29 cellular contexts compared by ENCODE assay signal in genomic region chr4:18930487-18930886, GRCh38.
"Had no signal": no experiment of that assay in that cellular context is flagged by ENCODE, and none has a peak within 500 bp of the region (broad histone marks: within the 10 kb centered on the region; RNA-seq: fewer than 3 reads in every experiment).

No MANE protein-coding gene starts in this region.

- DNase-seq: colonic mucosa; effector CD8-positive, alpha-beta T cell; endodermal cell; foreskin fibroblast; gastrocnemius medialis; head of caudate nucleus; left colon; left ventricle myocardium superior; lower lobe of right lung; natural killer cell; nucleus accumbens; ovary; posterior cingulate gyrus; psoas muscle; right cardiac atrium; sigmoid colon; stimulated activated CD4-positive, alpha-beta T cell treated with anti-CD3 and anti-CD28 coated beads, Interleukin-2, amount 100 ng/mL, for 24 hours; stimulated activated CD4-positive, alpha-beta T cell treated with anti-CD3 and anti-CD28 coated beads, Interleukin-4, amount 100 ng/mL, for 24 hours; stimulated activated naive CD4-positive, alpha-beta T cell treated with Interleukin-2 at 50 U/mL for 16 hours; stomach; testis; tibial artery; upper lobe of left lung; uterus had no signal

- H2AFZ ChIP-seq: hepatocyte had no signal

- H3K4me3 Mint-ChIP-seq: dendritic cell treated with granulocyte-macrophage colony-stimulating factor and Interleukin-4, amounts not matched to agents 40 ng/mL and 50 ng/mL, for 4 days; endodermal cell; natural killer cell; stimulated activated effector memory CD8-positive, alpha-beta T cell treated with anti-CD3 and anti-CD28 coated beads, Interleukin-12 subunit alpha, Interleukin-12 subunit beta, amount 100 ng/mL, for 72 hours had no signal

- H3K4me3 ChIP-seq: colonic mucosa, gastrocnemius medialis, hepatocyte, lower lobe of right lung, ovary, psoas muscle, sigmoid colon, stomach, testis, tibial artery, upper lobe of left lung, uterus had no signal

- H3K27ac Mint-ChIP-seq: dendritic cell treated with granulocyte-macrophage colony-stimulating factor and Interleukin-4, amounts not matched to agents 40 ng/mL and 50 ng/mL, for 4 days; endodermal cell; natural killer cell; stimulated activated effector memory CD8-positive, alpha-beta T cell treated with anti-CD3 and anti-CD28 coated beads, Interleukin-12 subunit alpha, Interleukin-12 subunit beta, amount 100 ng/mL, for 72 hours had no signal

- H3K4me1 ChIP-seq: colonic mucosa, gastrocnemius medialis, lower lobe of right lung, psoas muscle, stomach, testis, tibial artery, uterus had no signal

- H3K36me3 Mint-ChIP-seq: natural killer cell; stimulated activated effector memory CD8-positive, alpha-beta T cell treated with anti-CD3 and anti-CD28 coated beads, Interleukin-12 subunit alpha, Interleukin-12 subunit beta, amount 100 ng/mL, for 72 hours had no signal

- H3K79me2 ChIP-seq: hepatocyte had no signal

- H3K4me2 ChIP-seq: hepatocyte had no signal

- H3K36me3 ChIP-seq: colonic mucosa, gastrocnemius medialis, lower lobe of right lung, ovary, sigmoid colon, stomach, tibial artery, upper lobe of left lung, uterus had no signal

- H3K27me3 Mint-ChIP-seq: dendritic cell treated with granulocyte-macrophage colony-stimulating factor and Interleukin-4, amounts not matched to agents 40 ng/mL and 50 ng/mL, for 4 days had no signal

- H3K27ac ChIP-seq: colonic mucosa, epithelial cell of prostate, gastrocnemius medialis, hepatocyte, lower lobe of right lung, ovary, psoas muscle, sigmoid colon, stomach, testis, tibial artery, upper lobe of left lung, uterus had no signal

- H3K4me1 Mint-ChIP-seq: natural killer cell; stimulated activated effector memory CD8-positive, alpha-beta T cell treated with anti-CD3 and anti-CD28 coated beads, Interleukin-12 subunit alpha, Interleukin-12 subunit beta, amount 100 ng/mL, for 72 hours had no signal

- H3K27me3 ChIP-seq: colonic mucosa, gastrocnemius medialis, hepatocyte, ovary, sigmoid colon, stomach, testis, tibial artery, upper lobe of left lung, uterus had no signal

- H3K9me3 ChIP-seq: colonic mucosa, gastrocnemius medialis, ovary, psoas muscle, sigmoid colon, testis, tibial artery, uterus had no signal

- ATAC-seq: esophagus mucosa; gastrocnemius medialis; left colon; left ventricle myocardium superior; lower lobe of right lung; natural killer cell; psoas muscle; right cardiac atrium; stimulated activated effector memory CD8-positive, alpha-beta T cell treated with anti-CD3 and anti-CD28 coated beads, Interleukin-12 subunit alpha, Interleukin-12 subunit beta, amount 100 ng/mL, for 72 hours had no signal
